In genomic region chr1:203152158-203153034, GRCh38 we compare ENCODE assay signal across 13 cellular contexts. TPM values are rescaled to one million over a fixed set of nuclear protein-coding genes. Genes with fewer than 3 reads are reported as not detected.
A peak's percentile ranks its signal among the peaks of the same experiment; 100 is the strongest.
DNase-seq lines count a peak whose midpoint lies in the region; ATAC-seq and TF ChIP-seq lines count a peak whose summit lies in the region.
"Had no signal": no experiment of that assay in that cellular context is flagged by ENCODE, and none has a peak within 500 bp of the region (broad histone marks: within the 10 kb centered on the region; RNA-seq: fewer than 3 reads in every experiment).

No MANE protein-coding gene starts in this region.

- H3K27ac ChIP-seq in caudate nucleus (ENCODE audit: low read depth, low read length) (peak overlapping the region; percentile 87), neural progenitor cell (no peak overlapping the region)
- H3K27ac ChIP-seq: coronary artery, suprapubic skin had no signal

- no peak overlapping the region for H3K4me3 ChIP-seq in neural progenitor cell
- H3K4me3 ChIP-seq: coronary artery, suprapubic skin had no signal

- H3K9me3 Mint-ChIP-seq in neural progenitor cell = no peaks in the 10 kb centered on the region
- no peaks in the 10 kb centered on the region for H3K9me3 Mint-ChIP-seq in activated T-cell treated with anti-CD3 and anti-CD28 coated beads, Interleukin-2, amount 50 U/mL, for 72 hours
- H3K9me3 Mint-ChIP-seq: activated T-cell treated with anti-CD3 and anti-CD28 coated beads, Interleukin-2, amount 50 U/mL, for 4 hours; IgD-negative memory B cell had no signal

- H3K36me3 Mint-ChIP-seq in neural progenitor cell = peaks cover 5% of the 10 kb centered on the region
- no peaks in the 10 kb centered on the region for H3K36me3 Mint-ChIP-seq in activated T-cell treated with anti-CD3 and anti-CD28 coated beads, Interleukin-2, amount 50 U/mL, for 72 hours (ENCODE audit: insufficient read depth in 2 of 2)
- H3K36me3 Mint-ChIP-seq: IgD-negative memory B cell had no signal

- H3K27me3 Mint-ChIP-seq in neural progenitor cell (ENCODE audit: insufficient read depth, low read depth) = peaks cover 6% of the 10 kb centered on the region
- no peaks in the 10 kb centered on the region for H3K27me3 Mint-ChIP-seq in activated T-cell treated with anti-CD3 and anti-CD28 coated beads, Interleukin-2, amount 50 U/mL, for 72 hours (ENCODE audit: low read depth)

- H3K27me3 ChIP-seq in neural progenitor cell = no peaks in the 10 kb centered on the region

- H3K9me3 ChIP-seq in neural progenitor cell (ENCODE audit: low read depth) = no peaks in the 10 kb centered on the region
- H3K9me3 ChIP-seq: suprapubic skin had no signal

- no peak overlapping the region for H3K9ac ChIP-seq in neural progenitor cell

- peaks cover 29% of the 10 kb centered on the region for H3F3A ChIP-seq in neural progenitor cell (ENCODE audit: low read depth)

- no peak for ATAC-seq in activated T-cell treated with anti-CD3 and anti-CD28 coated beads, Interleukin-2, amount 50 U/mL, for 72 hours (replicated peaks in 1 of 2)
- ATAC-seq in HG03175 (IDR thresholded peaks at IDR 0.05; ENCODE audit: unreplicated experiment) (no peak), HG03097 (IDR thresholded peaks at IDR 0.05; ENCODE audit: low FRiP score, unreplicated experiment) (no peak)
- ATAC-seq: activated T-cell treated with anti-CD3 and anti-CD28 coated beads, Interleukin-2, amount 50 U/mL, for 4 hours had no signal

- no peaks in the 10 kb centered on the region for H4K20me1 ChIP-seq in neural progenitor cell (ENCODE audit: low read depth)

- peaks cover 61% of the 10 kb centered on the region for H3K4me1 Mint-ChIP-seq in neural progenitor cell
- no peaks in the 10 kb centered on the region for H3K4me1 Mint-ChIP-seq in activated T-cell treated with anti-CD3 and anti-CD28 coated beads, Interleukin-2, amount 50 U/mL, for 72 hours (ENCODE audit: low read depth)
- H3K4me1 Mint-ChIP-seq: IgD-negative memory B cell had no signal

- no peaks in the 10 kb centered on the region for H3K36me3 ChIP-seq in neural progenitor cell
- H3K36me3 ChIP-seq: suprapubic skin had no signal

- H2AFZ ChIP-seq in neural progenitor cell (replicated peaks) = no peak overlapping the region

- peak overlapping the region; percentile 88 for H3K27ac Mint-ChIP-seq in neural progenitor cell
- H3K27ac Mint-ChIP-seq in activated T-cell treated with anti-CD3 and anti-CD28 coated beads, Interleukin-2, amount 50 U/mL, for 72 hours = no peak overlapping the region
- H3K27ac Mint-ChIP-seq: IgD-negative memory B cell had no signal

- peaks cover 63% of the 10 kb centered on the region for H3K4me1 ChIP-seq in neural progenitor cell

- DNase-seq in GM03348 (ENCODE audit: low spot score) (peak; percentile 65), NCI-H146 treated with DMSO at 0.1 percent for 48 hours (lab: John Stamatoyannopoulos, UW; ENCODE audit: unreplicated experiment) (peak; percentile 26), caudate nucleus (lab: John Stamatoyannopoulos, UW) (no peak), neural progenitor cell (ENCODE audit: low spot score) (peak; percentile 60), SKM-1 treated with dmso at 0.1 percent for 144 hours (lab: John Stamatoyannopoulos, UW; ENCODE audit: unreplicated experiment) (no peak)
- DNase-seq in activated T-cell treated with anti-CD3 and anti-CD28 coated beads, Interleukin-2, amount 50 U/mL, for 72 hours = no peak
- DNase-seq: activated T-cell treated with anti-CD3 and anti-CD28 coated beads, Interleukin-2, amount 50 U/mL, for 4 hours; stimulated activated CD4-positive, alpha-beta T cell treated with anti-CD3 and anti-CD28 coated beads, Interleukin-2, amount 100 ng/mL, for 48 hours had no signal

- H3K4me2 ChIP-seq in neural progenitor cell = peak overlapping the region; percentile 66

- no peaks in the 10 kb centered on the region for H3K79me2 ChIP-seq in neural progenitor cell (ENCODE audit: low read depth)

- no peak for TF ChIP-seq CTCF in neural progenitor cell (IDR thresholded peaks at IDR 0.05)

- H3K4me3 Mint-ChIP-seq in neural progenitor cell = peak overlapping the region; percentile 55
- H3K4me3 Mint-ChIP-seq in activated T-cell treated with anti-CD3 and anti-CD28 coated beads, Interleukin-2, amount 50 U/mL, for 72 hours = no peak overlapping the region
- H3K4me3 Mint-ChIP-seq: activated T-cell treated with anti-CD3 and anti-CD28 coated beads, Interleukin-2, amount 50 U/mL, for 4 hours had no signal

RNA-seq across cellular contexts. Expression of gene MYBPH, which starts 23.2 kb away (rescaled TPM):
- total RNA-seq in neural progenitor cell (ENCODE audit: low replicate concordance) = not detected in 2 replicates
- not detected for total RNA-seq in activated T-cell treated with anti-CD3 and anti-CD28 coated beads, Interleukin-2, amount 50 U/mL, for 72 hours
- total RNA-seq: activated T-cell treated with anti-CD3 and anti-CD28 coated beads, Interleukin-2, amount 50 U/mL, for 4 hours had no signal

RNA-seq across cellular contexts. Expression of gene ADORA1, which starts 24.9 kb away (rescaled TPM):
- total RNA-seq in neural progenitor cell (ENCODE audit: low replicate concordance) = 1.1 and 3.2 TPM in 2 replicates
- total RNA-seq in activated T-cell treated with anti-CD3 and anti-CD28 coated beads, Interleukin-2, amount 50 U/mL, for 72 hours = not detected

RNA-seq across cellular contexts. Expression of gene CHI3L1, which starts 34.1 kb away (rescaled TPM):
- 0.95 and 1.7 TPM in 2 replicates for total RNA-seq in neural progenitor cell (ENCODE audit: low replicate concordance)
- not detected for total RNA-seq in activated T-cell treated with anti-CD3 and anti-CD28 coated beads, Interleukin-2, amount 50 U/mL, for 72 hours
- total RNA-seq: activated T-cell treated with anti-CD3 and anti-CD28 coated beads, Interleukin-2, amount 50 U/mL, for 4 hours had no signal

Comparison
In these comparisons a context has a peak if more than half of its experiments do, and no peak if none do; other contexts are left out.
1. DNase-seq: peak in GM03348 (single experiment), NCI-H146 treated with DMSO at 0.1 percent for 48 hours (single experiment) and neural progenitor cell (single experiment); none in caudate nucleus (0 of 61), activated T-cell treated with anti-CD3 and anti-CD28 coated beads, Interleukin-2, amount 50 U/mL, for 72 hours (0 of 2) and SKM-1 treated with dmso at 0.1 percent for 144 hours (single experiment).